8 cellular contexts compared by ENCODE assay signal in the genomic region with DNA sequence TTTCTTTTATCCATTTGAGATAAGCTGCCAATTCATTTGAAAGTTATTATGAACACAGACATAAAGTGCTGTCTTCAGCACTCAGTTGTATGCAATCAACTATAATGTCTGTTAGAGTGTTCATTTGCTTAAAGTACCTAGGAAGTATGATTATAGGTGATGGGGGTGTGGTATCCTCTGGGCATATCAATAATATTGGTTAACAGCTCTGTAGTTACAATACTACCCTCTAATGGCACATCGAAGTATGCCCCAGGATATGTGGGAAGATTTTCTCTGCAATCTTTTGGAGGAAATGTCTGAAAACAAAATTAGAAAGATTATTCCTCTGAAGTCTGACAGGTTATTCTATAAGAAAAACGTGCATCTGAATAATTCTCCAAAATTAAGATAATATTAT.
DNase-seq lines count a peak whose midpoint lies in the region; ATAC-seq and TF ChIP-seq lines count a peak whose summit lies in the region.
"Had no signal": no experiment of that assay in that cellular context is flagged by ENCODE, and none has a peak within 500 bp of the region (broad histone marks: within the 10 kb centered on the region; RNA-seq: fewer than 3 reads in every experiment).

No MANE protein-coding gene starts in this region.

- no peak overlapping the region for H3K4me3 Mint-ChIP-seq in neural crest cell

- H3K4me1 Mint-ChIP-seq in neural crest cell, result peaks cover 18% of the 10 kb centered on the region

- H3K9me3 Mint-ChIP-seq in neural crest cell, result peaks cover 5% of the 10 kb centered on the region

- TF ChIP-seq CTCF in LNCAP (IDR thresholded peaks at IDR 0.05) (peak; percentile 78), colonic mucosa (IDR thresholded peaks at IDR 0.05) (peak; percentile 31), neural crest cell (conservative IDR thresholded peaks at IDR 0.05) (peak; percentile 57)

- no peak overlapping the region for H3K27ac Mint-ChIP-seq in neural crest cell (ENCODE audit: unreplicated experiment)

- no peak overlapping the region for H3K4me3 ChIP-seq in colonic mucosa
- H3K4me3 ChIP-seq: SK-N-MC had no signal

- H3K4me1 ChIP-seq in colonic mucosa, result no peaks in the 10 kb centered on the region

- intact Hi-C loops in colonic mucosa (cut with DNase I), result loop anchor here (5.0 kb wide), 1 partner anchor 430 kb away; a partner anchor contains a TSS

- no peak overlapping the region for H3K9ac ChIP-seq in colonic mucosa (ENCODE audit: low read depth in 2 of 2, low read length in 2 of 2)

- no peak overlapping the region for H3K27ac ChIP-seq in colonic mucosa
- H3K27ac ChIP-seq: SK-N-MC had no signal

- ATAC-seq in GM19395 (IDR thresholded peaks at IDR 0.05; ENCODE audit: unreplicated experiment) (no peak), HG03025 (IDR thresholded peaks at IDR 0.05; ENCODE audit: low FRiP score, unreplicated experiment) (no peak)

- peaks cover 4% of the 10 kb centered on the region for H3K36me3 Mint-ChIP-seq in neural crest cell (ENCODE audit: low read depth)

- no peaks in the 10 kb centered on the region for H3K9me3 ChIP-seq in colonic mucosa

- DNase-seq in DMS53 (lab: John Stamatoyannopoulos, UW) (peak; percentile 60), colonic mucosa (no peak), neural crest cell (ENCODE audit: low read depth, low spot score) (no peak), T-helper 1 cell (no peak)

- H3K27me3 ChIP-seq in colonic mucosa, result no peaks in the 10 kb centered on the region

- H3K36me3 ChIP-seq in colonic mucosa, result no peaks in the 10 kb centered on the region

- H3K27me3 Mint-ChIP-seq in neural crest cell (ENCODE audit: low read depth), result no peaks in the 10 kb centered on the region
